ENCODE assay signal across 25 cellular contexts in genomic region chr9:93944011-93944410, GRCh38. TPM values are rescaled to one million over a fixed set of nuclear protein-coding genes. Genes with fewer than 3 reads are reported as not detected.
DNase-seq lines count a peak whose midpoint lies in the region; ATAC-seq, FAIRE-seq and TF ChIP-seq lines count a peak whose summit lies in the region.
"Had no signal": no experiment of that assay in that cellular context is flagged by ENCODE, and none has a peak within 500 bp of the region (broad histone marks: within the 10 kb centered on the region; RNA-seq: fewer than 3 reads in every experiment).

No MANE protein-coding gene starts in this region.

- intact Hi-C loops in HepG2 (cut with micrococcal nuclease; ENCODE audit: unreplicated experiment) = no loop called here
- intact Hi-C loops in right lobe of liver (cut with DNase I) = no loop called here

- CTCF ChIA-PET in HepG2 (lab: Yijun Ruan, JAX; ENCODE audit: low intra/inter-chr PET ratio, low total read pairs) = no interaction called here

- H3K4me1 Mint-ChIP-seq in astrocyte (ENCODE audit: low read depth, unreplicated experiment) = peaks cover 3% of the 10 kb centered on the region

- H3K27ac ChIP-seq in HepG2 (ENCODE audit: extremely low read length, insufficient read depth, low read length) (no peak overlapping the region), right lobe of liver (no peak overlapping the region), astrocyte (ENCODE audit: low read depth, low read length) (no peak overlapping the region), stomach smooth muscle (ENCODE audit: low read length) (peak overlapping the region; percentile 74)
- H3K27ac ChIP-seq: GM23248, PC-9 had no signal

- H3K9me3 ChIP-seq in HepG2 (ENCODE audit: low read length) (no peaks in the 10 kb centered on the region), right lobe of liver (no peaks in the 10 kb centered on the region), astrocyte (ENCODE audit: insufficient read depth, low read depth, low read length) (peaks cover 9% of the 10 kb centered on the region), stomach smooth muscle (ENCODE audit: control insufficient read depth in 2 of 2, low read length in 2 of 2) (no peaks in the 10 kb centered on the region)

- H3K4me2 ChIP-seq in HepG2 (ENCODE audit: low read depth, low read length) = no peak overlapping the region
- no peak overlapping the region for H3K4me2 ChIP-seq in astrocyte (ENCODE audit: low read length)
- H3K4me2 ChIP-seq: PC-9 had no signal

- H3K4me1 ChIP-seq in HepG2 (ENCODE audit: insufficient read depth, low read length) = no peaks in the 10 kb centered on the region; the same call in 1 of the 2 replicates
- H3K4me1 ChIP-seq in right lobe of liver = peaks cover 0 to 6% (median 0%) of the 10 kb centered on the region in 4 donors
- no peaks in the 10 kb centered on the region for H3K4me1 ChIP-seq in astrocyte (ENCODE audit: insufficient read depth, low read length)
- peaks cover 58% of the 10 kb centered on the region for H3K4me1 ChIP-seq in stomach smooth muscle (ENCODE audit: control insufficient read depth, insufficient read depth, low read length)

- 37% methylated on average over 4 of the region's 4 CpGs for WGBS in HepG2 (ENCODE audit: low lambda C conversion rate)
- 72% methylated on average over 2 of the region's 4 CpGs for WGBS in right lobe of liver (ENCODE audit: insufficient coverage, low coverage, low lambda C conversion rate, missing lambda C conversion rate)

- H3K36me3 Mint-ChIP-seq in astrocyte (ENCODE audit: low read depth, unreplicated experiment) = no peaks in the 10 kb centered on the region
- H3K36me3 Mint-ChIP-seq: CD8-positive, alpha-beta T cell had no signal

- TF ChIP-seq CTCF in HepG2 (CRISPR knock-in tag; IDR thresholded peaks at IDR 0.05) (peak; percentile 29), right lobe of liver (IDR thresholded peaks at IDR 0.05) (no peak), astrocyte (IDR thresholded peaks at IDR 0.05; ENCODE audit: insufficient read depth, low read depth, low read length) (no peak)

- H3K36me3 ChIP-seq in HepG2 (replicated peaks in 1 of 2; ENCODE audit: control insufficient read depth in 1 of 2, insufficient read depth in 2 of 2, low read length in 2 of 2) (no peaks in the 10 kb centered on the region), right lobe of liver (no peaks in the 10 kb centered on the region), astrocyte (ENCODE audit: insufficient read depth, low read length) (no peaks in the 10 kb centered on the region), stomach smooth muscle (ENCODE audit: control insufficient read depth in 2 of 2, insufficient read depth in 2 of 2, low read length in 2 of 2) (peaks cover 0 to under 1% of the 10 kb centered on the region in 2 donors)

- TF ChIP-seq EP300 in HepG2 (IDR thresholded peaks at IDR 0.05; ENCODE audit: low read depth in 2 of 2, low read length in 2 of 2) (no peak), HepG2 (CRISPR knock-in tag; IDR thresholded peaks at IDR 0.05; ENCODE audit: borderline replicate concordance) (no peak)

- in situ Hi-C loops in HepG2 (cut with HindIII; ENCODE audit: extremely low pct_ligation_motif_present, low pct_unique_long_range_greater_than_20kb) = no loop called here

- H2AFZ ChIP-seq in HepG2 (ENCODE audit: low read length) (no peak overlapping the region), astrocyte (ENCODE audit: low read depth, low read length) (no peak overlapping the region)
- H2AFZ ChIP-seq: GM23248, PC-9 had no signal

- peak; percentile 58; the same call in 2 of the 3 replicates for ATAC-seq in HepG2
- ATAC-seq in right lobe of liver = no peak
- ATAC-seq: CD8-positive, alpha-beta T cell had no signal

- H4K20me1 ChIP-seq in HepG2 (ENCODE audit: insufficient read depth, low read length) = no peaks in the 10 kb centered on the region
- no peaks in the 10 kb centered on the region for H4K20me1 ChIP-seq in astrocyte (ENCODE audit: insufficient read depth, low read length)

- H3K79me2 ChIP-seq in HepG2 (ENCODE audit: insufficient read depth, low read length) (no peaks in the 10 kb centered on the region), astrocyte (ENCODE audit: insufficient read depth, low read length) (no peaks in the 10 kb centered on the region)

- peak; percentile 36 for DNase-seq in NCI-H1092 treated with DMSO at 0.1 percent for 48 hours (lab: John Stamatoyannopoulos, UW)
- no peak for DNase-seq in NCI-H1092 (lab: John Stamatoyannopoulos, UW)
- DNase-seq in HepG2 (ENCODE audit: low spot score) = no peak
- no peak for DNase-seq in right lobe of liver
- no peak for DNase-seq in astrocyte (ENCODE audit: low read depth)
- no peak for DNase-seq in activated T-cell treated with anti-CD3 and anti-CD28 coated beads, Interleukin-2, amount 50 U/mL, for 1 hour
- DNase-seq in activated effector memory CD4-positive, alpha-beta T cell treated with anti-CD3 and anti-CD28 coated beads, Interleukin-2, amount 50 U/mL, for 16 hours = no peak
- DNase-seq: 8988T; AML-193; C1 segment of cervical spinal cord; CD8-positive, alpha-beta T cell; GDM1; GM23248; KBM-7; NCI-H187 treated with DMSO at 0.1 percent for 48 hours; NCI-H2171; NCI-H446; NCI-H526; PC-9; RPMI8226; SHP77; SW 1271 had no signal

- no TSS peak for BruUV-seq in HepG2 (replicated peaks; lab: Mats Ljungman, UMichigan)

- no peak for FAIRE-seq in HepG2 (lab: Jason Lieb, UNC)
- no peak for FAIRE-seq in astrocyte (lab: Jason Lieb, UNC)
- FAIRE-seq: GM18507 had no signal

- POLR2A ChIA-PET in HepG2 (lab: Yijun Ruan, JAX) = no interaction called here

- TF ChIP-seq POLR2A in HepG2 (IDR thresholded peaks at IDR 0.05; ENCODE audit: insufficient read depth in 1 of 2, low read depth in 2 of 2, low read length in 2 of 2) (no peak), right lobe of liver (IDR thresholded peaks at IDR 0.05) (no peak)

- TF ChIP-seq RAD21 in HepG2 (CRISPR knock-in tag; IDR thresholded peaks at IDR 0.05) = no peak

- no peak overlapping the region for H3K9ac ChIP-seq in HepG2 (ENCODE audit: insufficient read depth, low read depth, low read length)
- no peak overlapping the region for H3K9ac ChIP-seq in astrocyte (ENCODE audit: low read length)
- H3K9ac ChIP-seq in stomach smooth muscle (ENCODE audit: low read length in 2 of 2) = no peak overlapping the region
- H3K9ac ChIP-seq: GM23248 had no signal

- no peak overlapping the region for H3K4me3 ChIP-seq in HepG2 (replicated peaks in 1 of 3; ENCODE audit: insufficient read depth in 1 of 3, low read depth in 2 of 3, low read length in 3 of 3)
- H3K4me3 ChIP-seq in right lobe of liver = no peak overlapping the region
- H3K4me3 ChIP-seq in astrocyte (ENCODE audit: insufficient read depth, low read depth, low read length) = no peak overlapping the region
- no peak overlapping the region for H3K4me3 ChIP-seq in stomach smooth muscle (ENCODE audit: low read length in 2 of 2)
- H3K4me3 ChIP-seq: GM23248, PC-9 had no signal

- peaks cover 12% of the 10 kb centered on the region for H3K9me3 Mint-ChIP-seq in astrocyte (ENCODE audit: unreplicated experiment)

- peak overlapping the region; percentile 18 for H3K27ac Mint-ChIP-seq in astrocyte (ENCODE audit: unreplicated experiment)
- H3K27ac Mint-ChIP-seq: CD8-positive, alpha-beta T cell had no signal

- H3K27me3 ChIP-seq in HepG2 (ENCODE audit: control insufficient read depth in 1 of 2, insufficient read depth in 2 of 2, low read length in 2 of 2) = peaks cover 24 to 87% of the 10 kb centered on the region in 2 experiments
- H3K27me3 ChIP-seq in right lobe of liver = peaks cover 0 to 17% of the 10 kb centered on the region in 2 donors
- peaks cover 71% of the 10 kb centered on the region for H3K27me3 ChIP-seq in astrocyte (ENCODE audit: insufficient read depth, low read length)
- peaks cover 0 to 2% of the 10 kb centered on the region in 2 donors for H3K27me3 ChIP-seq in stomach smooth muscle (ENCODE audit: control insufficient read depth in 1 of 2, insufficient read depth in 2 of 2, low read length in 2 of 2)

- H3K4me3 Mint-ChIP-seq in astrocyte (ENCODE audit: unreplicated experiment) = no peak overlapping the region
- H3K4me3 Mint-ChIP-seq: CD8-positive, alpha-beta T cell had no signal

- H3K27me3 Mint-ChIP-seq in astrocyte (ENCODE audit: low read depth, unreplicated experiment) = peaks cover 91% of the 10 kb centered on the region

TF ChIP-seq in HepG2, 621 proteins besides CTCF, POLR2A, EP300 and RAD21 (continues in another document):
- TF ChIP-seq E2F1 (CRISPR knock-in tag; IDR thresholded peaks at IDR 0.05) = no peak

RNA-seq across cellular contexts. Expression of gene BARX1, which starts 11.1 kb away (rescaled TPM):
- total RNA-seq in HepG2 (2016; rRNA removed; fragmentation: Illumina TruSeq; extraction: Trizol) (not detected in 2 replicates), right lobe of liver (not detected), astrocyte (0.62 and 0.73 TPM in 2 replicates)
- total RNA-seq in HepG2 (2016; cell fraction: cytosol; rRNA removed; fragmentation: Illumina TruSeq; extraction: Trizol; ENCODE audit: low read depth) = not detected in 2 replicates
- not detected in 2 replicates for total RNA-seq in HepG2 (2016; cell fraction: insoluble cytoplasmic fraction; rRNA removed; fragmentation: Illumina TruSeq; extraction: Trizol)
- total RNA-seq in HepG2 (2016; cell fraction: membrane; rRNA removed; fragmentation: Illumina TruSeq; extraction: Trizol) = not detected in 2 replicates
- total RNA-seq in HepG2 (2016; cell fraction: nucleus; rRNA removed; fragmentation: Illumina TruSeq; extraction: Trizol) = not detected in 2 replicates
- not detected in 2 replicates for polyA plus RNA-seq in HepG2 (2011; rRNA removed)
- polyA plus RNA-seq in HepG2 (2011; cell fraction: cytosol; rRNA removed) = not detected in 2 replicates
- polyA plus RNA-seq in HepG2 (2011; cell fraction: nucleus; rRNA removed) = not detected in 2 replicates
- polyA plus RNA-seq in HepG2 (2012) = not detected in 2 replicates
- not detected in 2 replicates for polyA plus RNA-seq in HepG2 (2016; cell fraction: cytosol; fragmentation: Illumina TruSeq; extraction: Trizol; ENCODE audit: low read depth)
- not detected in 2 replicates for polyA plus RNA-seq in HepG2 (2016; cell fraction: insoluble cytoplasmic fraction; fragmentation: Illumina TruSeq; extraction: Trizol; ENCODE audit: low read depth)
- not detected in 2 replicates for polyA plus RNA-seq in HepG2 (2016; cell fraction: membrane; fragmentation: Illumina TruSeq; extraction: Trizol; ENCODE audit: low read depth)
- not detected in 2 replicates for polyA plus RNA-seq in HepG2 (2016; cell fraction: nucleus; fragmentation: Illumina TruSeq; extraction: Trizol; ENCODE audit: insufficient read depth, low read depth)
- 0.65 TPM in 1 of 2 replicates, not detected in the other for polyA minus RNA-seq in HepG2 (2011; rRNA and poly(A)+ RNA removed; ENCODE audit: low replicate concordance)
- not detected in 2 replicates for polyA minus RNA-seq in HepG2 (2011; cell fraction: cytosol; rRNA and poly(A)+ RNA removed)
- polyA minus RNA-seq in HepG2 (2011; cell fraction: nucleus; rRNA and poly(A)+ RNA removed) = not detected in 2 replicates
- total RNA-seq: GM23248, PC-9 had no signal
- polyA plus RNA-seq: AG04450, GM23248 had no signal
